Comparison of ENCODE assay signal across 21 cellular contexts in the genomic region with DNA sequence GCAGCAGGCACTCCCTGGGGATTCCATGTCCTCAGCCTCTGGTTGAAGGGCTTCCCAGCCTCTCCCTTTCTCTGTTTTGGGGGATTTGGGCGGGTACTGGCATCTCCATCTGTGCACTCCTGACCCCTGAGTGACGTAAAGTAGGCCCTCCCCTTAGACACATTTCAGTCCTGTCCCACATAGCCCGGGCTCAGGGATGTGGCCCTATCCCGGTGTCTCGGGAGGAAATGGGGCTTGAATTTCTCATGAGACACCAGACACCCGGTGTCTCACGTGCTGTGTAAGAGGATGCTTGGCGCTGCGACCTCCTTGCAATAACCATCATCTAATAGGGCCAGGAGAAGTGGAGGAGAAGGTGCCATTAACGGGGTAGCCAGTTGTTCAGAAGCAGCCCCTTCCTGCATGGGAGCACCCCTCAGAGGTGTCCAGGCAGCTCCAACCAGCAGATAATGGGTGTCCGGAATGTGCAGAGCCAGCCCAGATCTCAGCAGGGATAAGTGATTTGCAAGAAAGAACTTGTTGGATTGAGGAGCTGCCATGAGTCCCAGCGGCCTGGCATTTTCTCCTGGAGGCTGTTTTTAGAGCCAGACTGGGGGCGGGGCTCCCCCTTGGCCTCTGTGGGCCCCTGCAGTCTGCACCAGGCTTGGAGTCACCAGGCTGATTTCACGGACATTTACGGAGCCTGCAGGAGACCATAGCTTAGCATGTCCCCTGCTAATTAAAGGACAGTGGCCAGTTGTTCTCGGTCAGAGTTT.
DNase-seq lines count a peak whose midpoint lies in the region; ATAC-seq, FAIRE-seq and TF ChIP-seq lines count a peak whose summit lies in the region.
"Had no signal": no experiment of that assay in that cellular context is flagged by ENCODE, and none has a peak within 500 bp of the region (broad histone marks: within the 10 kb centered on the region; RNA-seq: fewer than 3 reads in every experiment).

No MANE protein-coding gene starts in this region.

- H3K23me2 ChIP-seq in H9 (ENCODE audit: insufficient read length, low read depth, low read length, poor library complexity, severe bottlenecking), result no peaks in the 10 kb centered on the region

- FAIRE-seq in GM12891 (lab: Jason Lieb, UNC), result no peak
- FAIRE-seq: A204.1, islet of Langerhans had no signal

- DNase-seq in NCI-H748 (lab: John Stamatoyannopoulos, UW; ENCODE audit: unreplicated experiment) (peak; percentile 46), NCI-H748 treated with DMSO at 0.1 percent for 48 hours (lab: John Stamatoyannopoulos, UW) (no peak), RWPE1 (ENCODE audit: low spot score) (peak; percentile 86), medulla oblongata (ENCODE audit: extremely low spot score) (peak; percentile 15), upper lobe of right lung (peak; percentile 45), H9 (no peak), CD1c-positive myeloid dendritic cell (ENCODE audit: extremely low spot score) (no peak), GM12891 (ENCODE audit: insufficient read length, low spot score) (no peak)
- DNase-seq: activated B cell treated with CpG ODN at 0.5 μM for 24 hours; adrenal gland; CD4-positive, CD25-positive, alpha-beta regulatory T cell; central memory CD4-positive, alpha-beta T cell; DND-41; stimulated activated naive CD4-positive, alpha-beta T cell treated with Interleukin-2 at 50 U/mL for 16 hours; T-helper 17 cell; transverse colon had no signal

- H3K27me3 ChIP-seq in upper lobe of right lung, result peaks cover 6% of the 10 kb centered on the region
- H3K27me3 ChIP-seq in H9 (ENCODE audit: insufficient read depth, low read length), result no peaks in the 10 kb centered on the region
- H3K27me3 ChIP-seq: right atrium auricular region, transverse colon had no signal

- no peaks in the 10 kb centered on the region for H4K20me1 ChIP-seq in H9 (ENCODE audit: control insufficient read depth, insufficient read depth, insufficient read length)

- CTCF ChIA-PET in RWPE1 (lab: Yijun Ruan, JAX), result interaction anchor here (0.6 to 2.8 kb wide), 3 partner anchors 165 to 1527 kb away, joined by 3 to 31 read pairs (median 3); no protein-coding TSS in a partner anchor

- no peak overlapping the region for H2BK12ac ChIP-seq in H9 (ENCODE audit: insufficient read length, low read depth, low read length)

- no peak overlapping the region for H3K14ac ChIP-seq in H9 (ENCODE audit: insufficient read depth, low read length)

- H3K4me1 Mint-ChIP-seq in H9, result peaks cover 31 to 41% of the 10 kb centered on the region in 2 experiments
- H3K4me1 Mint-ChIP-seq: activated T-helper 17 cell treated with anti-CD3 and anti-CD28 coated beads, Interleukin-2, amount 50 U/mL, for 72 hours; CD4-positive, CD25-positive, alpha-beta regulatory T cell had no signal

- H4K91ac ChIP-seq in H9 (ENCODE audit: insufficient read length, low read depth, low read length), result no peak overlapping the region

- no peak overlapping the region for H2BK5ac ChIP-seq in H9 (ENCODE audit: insufficient read length, low read length)

- no peak overlapping the region for H2BK15ac ChIP-seq in H9 (ENCODE audit: low read depth, low read length)

- H3K27me3 Mint-ChIP-seq in H9 (ENCODE audit: low read depth), result peaks cover 3% of the 10 kb centered on the region
- H3K27me3 Mint-ChIP-seq: CD4-positive, CD25-positive, alpha-beta regulatory T cell had no signal

- H3K36me3 ChIP-seq in upper lobe of right lung, result no peaks in the 10 kb centered on the region
- H3K36me3 ChIP-seq: adrenal gland, right atrium auricular region, transverse colon had no signal

- no peaks in the 10 kb centered on the region for H3K79me2 ChIP-seq in H9 (ENCODE audit: insufficient read depth, low read length)

- ATAC-seq in upper lobe of right lung, result no peak
- ATAC-seq: activated T-helper 17 cell treated with anti-CD3 and anti-CD28 coated beads, Interleukin-2, amount 50 U/mL, for 72 hours; Right ventricle myocardium inferior; T-helper 17 cell had no signal

- no peak overlapping the region for H4K8ac ChIP-seq in H9 (replicated peaks; ENCODE audit: insufficient read length, low read depth, low read length)

- TF ChIP-seq CTCF in RWPE1 (conservative IDR thresholded peaks at IDR 0.05; ENCODE audit: low read depth) (no peak), upper lobe of right lung (IDR thresholded peaks at IDR 0.05) (no peak), H9 (conservative IDR thresholded peaks at IDR 0.05) (no peak)

- no CpG with 5 or more reads among the region's 16 CpGs for WGBS in H9 (ENCODE audit: extremely low coverage, insufficient read length, low lambda C conversion rate)

- H3K9me3 ChIP-seq in upper lobe of right lung, result no peaks in the 10 kb centered on the region
- H3K9me3 ChIP-seq in H9 (ENCODE audit: control insufficient read depth, low read depth, low read length), result no peaks in the 10 kb centered on the region
- H3K9me3 ChIP-seq: adrenal gland, right atrium auricular region, transverse colon had no signal

- no peaks in the 10 kb centered on the region for H3K36me3 Mint-ChIP-seq in H9 (ENCODE audit: insufficient read depth in 1 of 3, low read depth in 3 of 3)
- H3K36me3 Mint-ChIP-seq: CD4-positive, CD25-positive, alpha-beta regulatory T cell had no signal

- H3K18ac ChIP-seq in H9 (ENCODE audit: insufficient read length, low read depth, low read length), result no peak overlapping the region

- H2BK20ac ChIP-seq in H9 (ENCODE audit: low read depth, low read length, poor library complexity, severe bottlenecking), result no peak overlapping the region

- POLR2A ChIA-PET in RWPE1 (lab: Yijun Ruan, JAX; ENCODE audit: low non-redundant PET), result no interaction called here

- no peak for TF ChIP-seq POLR2A in GM12891 (IDR thresholded peaks at IDR 0.05; ENCODE audit: low read depth, low read length)

- no peak overlapping the region for H2BK120ac ChIP-seq in H9 (ENCODE audit: low read depth, low read length, poor library complexity, severe bottlenecking)

- H3K56ac ChIP-seq in H9 (ENCODE audit: insufficient read length, low read depth, low read length), result no peak overlapping the region

- peak overlapping the region in 1 of 3 experiments; percentile 26; a peak in 1 of 7 replicates for H3K27ac Mint-ChIP-seq in H9
- H3K27ac Mint-ChIP-seq: activated B cell treated with CpG ODN at 0.5 μM for 24 hours; activated T-helper 17 cell treated with anti-CD3 and anti-CD28 coated beads, Interleukin-2, amount 50 U/mL, for 72 hours; CD4-positive, CD25-positive, alpha-beta regulatory T cell; T-helper 17 cell had no signal

- H4K5ac ChIP-seq in H9 (ENCODE audit: insufficient read length, low read depth, low read length), result no peak overlapping the region

- no peak overlapping the region for H3K9ac ChIP-seq in H9 (ENCODE audit: extremely low read depth, insufficient read length, low read length)

- no peak overlapping the region for H3K23ac ChIP-seq in H9 (ENCODE audit: insufficient read length, low read depth, low read length)

- no peak overlapping the region for H2AFZ ChIP-seq in H9 (ENCODE audit: low read length)

- H3K27ac ChIP-seq in RWPE1 (peak overlapping the region; percentile 82), upper lobe of right lung (no peak overlapping the region), H9 (ENCODE audit: insufficient read length, low read depth, low read length) (no peak overlapping the region)
- H3K27ac ChIP-seq: adrenal gland, right atrium auricular region, transverse colon had no signal

- H3K4me3 ChIP-seq in upper lobe of right lung, result no peak overlapping the region
- H3K4me3 ChIP-seq: adrenal gland, right atrium auricular region, transverse colon had no signal

- no peaks in the 10 kb centered on the region for H3K4me1 ChIP-seq in upper lobe of right lung
- H3K4me1 ChIP-seq in H9 (ENCODE audit: insufficient read depth, low read length), result peaks cover 2% of the 10 kb centered on the region; the same call in 1 of the 2 replicates
- H3K4me1 ChIP-seq: adrenal gland, right atrium auricular region, transverse colon had no signal

- H3K4ac ChIP-seq in H9 (ENCODE audit: low read depth, low read length), result no peak overlapping the region

- intact Hi-C loops in upper lobe of right lung (cut with DNase I), result no loop called here

- H3K79me1 ChIP-seq in H9 (ENCODE audit: insufficient read depth, low read depth, low read length, poor library complexity, severe bottlenecking), result no peaks in the 10 kb centered on the region

- H3K4me3 Mint-ChIP-seq in H9, result peak overlapping the region in 1 of 2 experiments; percentile 36; a peak in 1 of 5 replicates
- H3K4me3 Mint-ChIP-seq: activated B cell treated with CpG ODN at 0.5 μM for 24 hours; activated T-helper 17 cell treated with anti-CD3 and anti-CD28 coated beads, Interleukin-2, amount 50 U/mL, for 72 hours; CD4-positive, CD25-positive, alpha-beta regulatory T cell; T-helper 17 cell had no signal

- no peak overlapping the region for H2AK5ac ChIP-seq in H9 (ENCODE audit: insufficient read length, low read length)

- no peak overlapping the region for H3K4me2 ChIP-seq in H9 (ENCODE audit: insufficient read depth, insufficient read length, low read length)

- H3K9me3 Mint-ChIP-seq in H9, result no peaks in the 10 kb centered on the region; a peak in 1 of 5 replicates
- H3K9me3 Mint-ChIP-seq: activated B cell treated with CpG ODN at 0.5 μM for 24 hours; activated T-helper 17 cell treated with anti-CD3 and anti-CD28 coated beads, Interleukin-2, amount 50 U/mL, for 72 hours had no signal

- no peak overlapping the region for H3T11ph ChIP-seq in H9 (ENCODE audit: low read length)

TF ChIP-seq in GM12891, 5 proteins besides CTCF, POLR2A, EP300 and RAD21:
- no peak for TF ChIP-seq POU2F2 (IDR thresholded peaks at IDR 0.05; ENCODE audit: low read depth, low read length)
- TF ChIP-seq SPI1 (IDR thresholded peaks at IDR 0.05; ENCODE audit: low read depth, low read length), result no peak
- no peak for TF ChIP-seq POLR2AphosphoS5 (IDR thresholded peaks at IDR 0.05; ENCODE audit: low read depth, low read length)
- TF ChIP-seq TAF1 (IDR thresholded peaks at IDR 0.05; ENCODE audit: low read depth, low read length), result no peak
- TF ChIP-seq PAX5 (IDR thresholded peaks at IDR 0.05; ENCODE audit: insufficient read depth, low read length, severe bottlenecking), result no peak

Comparison
In these comparisons a context has a peak if more than half of its experiments do, and no peak if none do; other contexts are left out.
1. DNase-seq: peak in NCI-H748 (single experiment), RWPE1 (single experiment), medulla oblongata (single experiment) and upper lobe of right lung (single experiment); none in NCI-H748 treated with DMSO at 0.1 percent for 48 hours (single experiment), H9 (single experiment), CD1c-positive myeloid dendritic cell (single experiment) and GM12891 (single experiment).